Comparison of ENCODE assay signal across 8 cellular contexts in genomic region chr2:70554338-70554892, GRCh38. TPM values are rescaled to one million over a fixed set of nuclear protein-coding genes. Genes with fewer than 3 reads are reported as not detected.
DNase-seq lines count a peak whose midpoint lies in the region; ATAC-seq and TF ChIP-seq lines count a peak whose summit lies in the region.

No MANE protein-coding gene starts in this region.

- no peaks in the 10 kb centered on the region for H3K36me3 Mint-ChIP-seq in activated T-cell treated with anti-CD3 and anti-CD28 coated beads, Interleukin-2, amount 50 U/mL, for 4 hours (ENCODE audit: insufficient read depth)

- H3K9me3 Mint-ChIP-seq in activated T-cell treated with anti-CD3 and anti-CD28 coated beads, Interleukin-2, amount 50 U/mL, for 4 hours: no peaks in the 10 kb centered on the region

- DNase-seq in HFF-Myc (ENCODE audit: extremely low read depth, low read depth): no peak
- no peak for DNase-seq in activated T-cell treated with anti-CD3 and anti-CD28 coated beads, Interleukin-2, amount 50 U/mL, for 4 hours
- no peak for DNase-seq in smooth muscle cell (lab: John Stamatoyannopoulos, UW; ENCODE audit: unreplicated experiment)
- no peak for DNase-seq in UCSD-AML1 (lab: John Stamatoyannopoulos, UW; ENCODE audit: unreplicated experiment)
- DNase-seq in cortex of kidney (lab: John Stamatoyannopoulos, UW): no peak
- DNase-seq in NCI-H1930 (lab: John Stamatoyannopoulos, UW): no peak

- H3K36me3 ChIP-seq in smooth muscle cell (ENCODE audit: low read depth): no peaks in the 10 kb centered on the region

- no peaks in the 10 kb centered on the region for H3K79me2 ChIP-seq in smooth muscle cell (ENCODE audit: low read depth)

- peaks cover 21% of the 10 kb centered on the region for H3K4me1 Mint-ChIP-seq in activated T-cell treated with anti-CD3 and anti-CD28 coated beads, Interleukin-2, amount 50 U/mL, for 4 hours (ENCODE audit: low read depth)

- H3K9me3 ChIP-seq in smooth muscle cell (replicated peaks; ENCODE audit: low read depth): no peaks in the 10 kb centered on the region

- H3K4me3 Mint-ChIP-seq in activated T-cell treated with anti-CD3 and anti-CD28 coated beads, Interleukin-2, amount 50 U/mL, for 4 hours: peak overlapping the region; percentile 85

- no peaks in the 10 kb centered on the region for H4K20me1 ChIP-seq in smooth muscle cell (ENCODE audit: low read depth)

- peaks cover 6% of the 10 kb centered on the region for H3F3A ChIP-seq in smooth muscle cell (ENCODE audit: low read depth)

- 39% methylated on average over 17 of the region's 18 CpGs for WGBS in smooth muscle cell (ENCODE audit: low lambda C conversion rate)

- peaks cover 55% of the 10 kb centered on the region for H3K27me3 ChIP-seq in smooth muscle cell (ENCODE audit: low read depth)

- H3K4me1 ChIP-seq in smooth muscle cell (ENCODE audit: low read depth): peaks cover 13% of the 10 kb centered on the region

- H3K4me3 ChIP-seq in HFF-Myc (replicated peaks; ENCODE audit: low read depth, low read length): peak overlapping the region; percentile 32
- peak overlapping the region; percentile 33 for H3K4me3 ChIP-seq in iPS-11a (ENCODE audit: low read depth, low read length)
- peak overlapping the region; percentile 69 for H3K4me3 ChIP-seq in smooth muscle cell

- no peak overlapping the region for H3K9ac ChIP-seq in smooth muscle cell (ENCODE audit: low read depth)

- peaks cover 10% of the 10 kb centered on the region for H3K27me3 Mint-ChIP-seq in activated T-cell treated with anti-CD3 and anti-CD28 coated beads, Interleukin-2, amount 50 U/mL, for 4 hours (ENCODE audit: low read depth)

- H3K4me2 ChIP-seq in smooth muscle cell: peak overlapping the region; percentile 98

- TF ChIP-seq CTCF in HFF-Myc (IDR thresholded peaks at IDR 0.05; ENCODE audit: low read depth, low read length, missing control alignments): no peak
- TF ChIP-seq CTCF in smooth muscle cell (IDR thresholded peaks at IDR 0.05; ENCODE audit: borderline replicate concordance, insufficient read depth, poor library complexity, severe bottlenecking): no peak

- H3K27ac ChIP-seq in smooth muscle cell (ENCODE audit: low read depth): no peak overlapping the region

- H2AFZ ChIP-seq in smooth muscle cell (ENCODE audit: low read depth): peak overlapping the region; percentile 79

- no peak for ATAC-seq in activated T-cell treated with anti-CD3 and anti-CD28 coated beads, Interleukin-2, amount 50 U/mL, for 4 hours
- ATAC-seq in HG03097 (IDR thresholded peaks at IDR 0.05; ENCODE audit: low FRiP score, unreplicated experiment): no peak

RNA-seq across cellular contexts. Expression of gene TGFA, which starts 0.8 kb away (rescaled TPM):
- total RNA-seq in activated T-cell treated with anti-CD3 and anti-CD28 coated beads, Interleukin-2, amount 50 U/mL, for 4 hours: under 1 TPM; 0.33 to 0.68 (median 0.53) TPM
- total RNA-seq in smooth muscle cell: 2.4 and 3.6 TPM in 2 replicates
- polyA plus RNA-seq in smooth muscle cell: 0.21 TPM in 1 of 2 replicates, not detected in the other
